Comparison of ENCODE assay signal across 9 cellular contexts in genomic region chrX:107982356-107982755, GRCh38. TPM values are rescaled to one million over a fixed set of nuclear protein-coding genes. Genes with fewer than 3 reads are reported as not detected.
"Had no signal": no experiment of that assay in that cellular context is flagged by ENCODE, and none has a peak within 500 bp of the region (broad histone marks: within the 10 kb centered on the region; RNA-seq: fewer than 3 reads in every experiment).

Gene TEX13B (minus strand): TSS chrX:107982370. CDS start chrX:107982127, 243 bp downstream.

- H3K9me3 Mint-ChIP-seq: HFFc6, IgD-negative memory B cell had no signal

- DNase-seq: GM23248, GOT3, HCEC 1CT, HFFc6, KG1 had no signal

- H3K4me3 ChIP-seq: GM23248 had no signal

- ATAC-seq: HepG2 had no signal

- H3K9ac ChIP-seq: GM23248 had no signal

- H3K27ac Mint-ChIP-seq: HFFc6, IgD-negative memory B cell had no signal

- FAIRE-seq: H54, HepG2 had no signal

- H3K36me3 Mint-ChIP-seq: IgD-negative memory B cell had no signal

- H3K27ac ChIP-seq: GM23248, HL-60 had no signal

- H3K4me3 Mint-ChIP-seq: HFFc6 had no signal

- H2AFZ ChIP-seq: GM23248 had no signal

- H3K4me1 Mint-ChIP-seq: IgD-negative memory B cell had no signal

RNA-seq across cellular contexts. Expression of gene TEX13B, which starts in this region (rescaled TPM):
- total RNA-seq: GM23248, HepG2, HFFc6 had no signal
- polyA plus RNA-seq: GM23248, HepG2, IgD-negative memory B cell had no signal
